ENCODE assay signal across 30 cellular contexts in genomic region chr10:64196638-64197315, GRCh38.
"Had no signal": no experiment of that assay in that cellular context is flagged by ENCODE, and none has a peak within 500 bp of the region (broad histone marks: within the 10 kb centered on the region; RNA-seq: fewer than 3 reads in every experiment).

No MANE protein-coding gene starts in this region.

- H3K27ac Mint-ChIP-seq: nephron; stimulated activated naive B cell treated with anti-CD40 and anti-IgM and Interleukin-4, amounts not matched to agents 10 μg/mL and 1 μg/mL and 100 μg/mL, for 72 hours; T-helper 1 cell treated with Interleukin-12 subunit alpha and Interleukin-12 subunit beta and Interleukin-4 antibody, amounts not matched to agents 30 μg/mL and 1 μg/mL, for 36 hours; type B pancreatic cell had no signal

- H3K27me3 Mint-ChIP-seq: central memory CD8-positive, alpha-beta T cell; stimulated activated naive B cell treated with anti-CD40 and anti-IgM and Interleukin-4, amounts not matched to agents 10 μg/mL and 1 μg/mL and 100 μg/mL, for 72 hours; type B pancreatic cell had no signal

- H3K36me3 Mint-ChIP-seq: stimulated activated naive B cell treated with anti-CD40 and anti-IgM and Interleukin-4, amounts not matched to agents 10 μg/mL and 1 μg/mL and 100 μg/mL, for 72 hours; type B pancreatic cell had no signal

- ATAC-seq: left lung; pancreas; stimulated activated naive B cell treated with anti-CD40 and anti-IgM and Interleukin-4, amounts not matched to agents 10 μg/mL and 1 μg/mL and 100 μg/mL, for 72 hours had no signal

- H3K9me3 Mint-ChIP-seq: nephron, type B pancreatic cell had no signal

- FAIRE-seq: colon, endometrium, pancreas, TTC549 had no signal

- H3K4me1 Mint-ChIP-seq: central memory CD8-positive, alpha-beta T cell; nephron; stimulated activated naive B cell treated with anti-CD40 and anti-IgM and Interleukin-4, amounts not matched to agents 10 μg/mL and 1 μg/mL and 100 μg/mL, for 72 hours had no signal

- H3K4me1 ChIP-seq: breast epithelium, esophagus squamous epithelium, left lung, pancreas, prostate gland had no signal

- H3K27me3 ChIP-seq: breast epithelium, esophagus squamous epithelium, left lung, pancreas had no signal

- H3K36me3 ChIP-seq: breast epithelium, esophagus squamous epithelium, left lung, pancreas, prostate gland, thoracic aorta had no signal

- DNase-seq: activated CD4-positive, alpha-beta T cell treated with anti-CD3 and anti-CD28 coated beads for 4 hours; activated CD4-positive, alpha-beta T cell treated with anti-CD3 and anti-CD28 coated beads, Interleukin-2, amount 50 U/mL, for 4 hours; activated gamma-delta T cell; activated naive CD4-positive, alpha-beta T cell treated with anti-CD3 and anti-CD28 coated beads, Interleukin-2, amount 50 U/mL, for 16 hours; activated T-cell treated with anti-CD3 and anti-CD28 coated beads, Interleukin-2, amount 50 U/mL, for 1 hour; amygdala; effector CD8-positive, alpha-beta T cell; esophagus squamous epithelium; foreskin melanocyte; mammary epithelial cell; retina; stimulated activated CD4-positive, alpha-beta T cell treated with anti-CD3 and anti-CD28 coated beads, Interleukin-15, amount 100 ng/mL, for 24 hours; stimulated activated CD4-positive, alpha-beta T cell treated with anti-CD3 and anti-CD28 coated beads, Interleukin-2, amount 100 ng/mL, for 24 hours; stimulated activated naive B cell treated with anti-CD40 and anti-IgM and Interleukin-4, amounts not matched to agents 10 μg/mL and 1 μg/mL and 100 μg/mL, for 72 hours; T-helper 9 cell had no signal

- H3K27ac ChIP-seq: breast epithelium, epithelial cell of prostate, esophagus squamous epithelium, left lung, pancreas, prostate gland, thoracic aorta, VCaP had no signal

- H3K4me3 Mint-ChIP-seq: central memory CD8-positive, alpha-beta T cell; nephron; stimulated activated naive B cell treated with anti-CD40 and anti-IgM and Interleukin-4, amounts not matched to agents 10 μg/mL and 1 μg/mL and 100 μg/mL, for 72 hours; T-helper 1 cell treated with Interleukin-12 subunit alpha and Interleukin-12 subunit beta and Interleukin-4 antibody, amounts not matched to agents 30 μg/mL and 1 μg/mL, for 36 hours; type B pancreatic cell had no signal

- H3K9me3 ChIP-seq: breast epithelium, pancreas, prostate gland, thoracic aorta had no signal

- H3K4me2 ChIP-seq: smooth muscle cell had no signal

- H3K4me3 ChIP-seq: breast epithelium, esophagus squamous epithelium, left lung, pancreas, prostate gland, smooth muscle cell, thoracic aorta had no signal
